Comparison of ENCODE assay signal across 8 cellular contexts in genomic region chr7:91263359-91264082, GRCh38. TPM values are rescaled to one million over a fixed set of nuclear protein-coding genes. Genes with fewer than 3 reads are reported as not detected.
A peak's percentile ranks its signal among the peaks of the same experiment; 100 is the strongest.
DNase-seq lines count a peak whose midpoint lies in the region; ATAC-seq and TF ChIP-seq lines count a peak whose summit lies in the region.

No MANE protein-coding gene starts in this region.

- no peak overlapping the region for H2BK5ac ChIP-seq in trophoblast cell (ENCODE audit: low read depth, low read length, poor library complexity)

- peak overlapping the region; percentile 71 for H4K8ac ChIP-seq in trophoblast cell (ENCODE audit: low read depth, low read length)

- peak overlapping the region; percentile 76 for H3K4me3 Mint-ChIP-seq in activated CD4-positive, alpha-beta memory T cell treated with anti-CD3 and anti-CD28 coated beads, Interleukin-2, amount 10 ng/mL, durations not matched to agents 7 days and 5 days

- peak overlapping the region; percentile 57 to 98 (median 96) for H3K27ac ChIP-seq in heart right ventricle
- no peak overlapping the region for H3K27ac ChIP-seq in trophoblast cell (ENCODE audit: low read depth, low read length)

- no peaks in the 10 kb centered on the region for H3K9me3 Mint-ChIP-seq in activated CD4-positive, alpha-beta memory T cell treated with anti-CD3 and anti-CD28 coated beads, Interleukin-2, amount 10 ng/mL, durations not matched to agents 7 days and 5 days

- H3K27ac Mint-ChIP-seq in activated CD4-positive, alpha-beta memory T cell treated with anti-CD3 and anti-CD28 coated beads, Interleukin-2, amount 10 ng/mL, durations not matched to agents 7 days and 5 days: no peak overlapping the region

- no peak overlapping the region for H3K23ac ChIP-seq in trophoblast cell (ENCODE audit: low read length)

- TF ChIP-seq CTCF in GM12864 (IDR thresholded peaks at IDR 0.05; ENCODE audit: low read depth, low read length, missing control alignments) (no peak), heart right ventricle (IDR thresholded peaks at IDR 0.05) (peak in 1 of 9 donors; percentile 9)

- H3K36me3 ChIP-seq in heart right ventricle (no peaks in the 10 kb centered on the region), trophoblast cell (ENCODE audit: control insufficient read depth in 1 of 2, insufficient read depth in 2 of 2, low read length in 2 of 2) (no peaks in the 10 kb centered on the region)

- H3K27me3 ChIP-seq in heart right ventricle: peaks cover 0 to 26% (median 0%) of the 10 kb centered on the region in 7 donors
- H3K27me3 ChIP-seq in trophoblast cell (ENCODE audit: insufficient read depth, low read length): peaks cover 21% of the 10 kb centered on the region

- no peak overlapping the region for H4K12ac ChIP-seq in trophoblast cell (ENCODE audit: low read depth, low read length)

- H3K4me2 ChIP-seq in trophoblast cell (ENCODE audit: low read length): peak overlapping the region; percentile 83

- H2AFZ ChIP-seq in trophoblast cell (ENCODE audit: insufficient read depth, low read length, poor library complexity): peak overlapping the region; percentile 52

- H3K14ac ChIP-seq in trophoblast cell (ENCODE audit: low read length): no peak overlapping the region

- peak in 4 of 8 donors; percentile 33 to 53 (median 46) for ATAC-seq in heart right ventricle

- peaks cover 3 to 42% (median 26%) of the 10 kb centered on the region in 9 donors for H3K4me1 ChIP-seq in heart right ventricle
- peaks cover 17 to 23% of the 10 kb centered on the region in 2 experiments for H3K4me1 ChIP-seq in trophoblast cell (ENCODE audit: control insufficient read depth in 1 of 2, insufficient read depth in 2 of 2, low read length in 2 of 2)

- peaks cover 5% of the 10 kb centered on the region for H3K79me1 ChIP-seq in trophoblast cell (ENCODE audit: low read length)

- H2AK5ac ChIP-seq in trophoblast cell (ENCODE audit: low read length): no peak overlapping the region

- no peak overlapping the region for H2BK12ac ChIP-seq in trophoblast cell (ENCODE audit: low read length)

- H3K27me3 Mint-ChIP-seq in activated CD4-positive, alpha-beta memory T cell treated with anti-CD3 and anti-CD28 coated beads, Interleukin-2, amount 10 ng/mL, durations not matched to agents 7 days and 5 days: peaks cover 56% of the 10 kb centered on the region

- H3K79me2 ChIP-seq in trophoblast cell (ENCODE audit: control insufficient read depth, insufficient read depth, low read length, poor library complexity): peaks cover 2% of the 10 kb centered on the region

- POLR2A ChIA-PET in activated CD4-positive, alpha-beta memory T cell treated with anti-CD3 and anti-CD28 coated beads, Interleukin-2, amount 10 ng/mL, durations not matched to agents 7 days and 5 days (lab: Charles Lee): no interaction called here

- H3K36me3 Mint-ChIP-seq in activated CD4-positive, alpha-beta memory T cell treated with anti-CD3 and anti-CD28 coated beads, Interleukin-2, amount 10 ng/mL, durations not matched to agents 7 days and 5 days (ENCODE audit: low read depth): no peaks in the 10 kb centered on the region

- peaks cover 8% of the 10 kb centered on the region for H3K4me1 Mint-ChIP-seq in activated CD4-positive, alpha-beta memory T cell treated with anti-CD3 and anti-CD28 coated beads, Interleukin-2, amount 10 ng/mL, durations not matched to agents 7 days and 5 days

- no peak overlapping the region for H3K9ac ChIP-seq in trophoblast cell (ENCODE audit: low read length)

- intact Hi-C loops in heart right ventricle (cut with DNase I): loop anchor here (2.0 to 10.0 kb wide), 9 partner anchors 81 to 521 kb away; no protein-coding TSS in a partner anchor

- CTCF ChIA-PET in activated CD4-positive, alpha-beta memory T cell treated with anti-CD3 and anti-CD28 coated beads, Interleukin-2, amount 10 ng/mL, durations not matched to agents 7 days and 5 days (lab: Charles Lee): interaction anchor here (0.7 kb wide), 1 partner anchor 28 kb away, joined by 3 read pairs; no protein-coding TSS in a partner anchor

- no peaks in the 10 kb centered on the region for H3K9me3 ChIP-seq in heart right ventricle
- H3K9me3 ChIP-seq in trophoblast cell (ENCODE audit: insufficient read depth, low read depth, low read length): peaks cover 11% of the 10 kb centered on the region

- H2BK120ac ChIP-seq in trophoblast cell (ENCODE audit: insufficient read depth, low read length, poor library complexity): no peak overlapping the region

- H3K4me3 ChIP-seq in GM12864 (ENCODE audit: low read depth, low read length): peak overlapping the region; percentile 86
- peak overlapping the region; percentile 73 to 93 (median 84) for H3K4me3 ChIP-seq in heart right ventricle
- no peak overlapping the region for H3K4me3 ChIP-seq in trophoblast cell (ENCODE audit: low read depth, low read length)

- 0 to 1% methylated on average over 34 of the region's 34 CpGs for WGBS in heart right ventricle, 2 donors
- WGBS in trophoblast cell (ENCODE audit: extremely low coverage, insufficient coverage, insufficient read length): no CpG with 5 or more reads among the region's 34 CpGs

- DNase-seq in GM12864 (ENCODE audit: low read depth) (no peak), NCI-H1092 (lab: John Stamatoyannopoulos, UW) (peak; percentile 72), heart right ventricle (peak; percentile 43 to 59), trophoblast cell (peak in 1 of 2 donors; percentile 32), NCI-H1436 (lab: John Stamatoyannopoulos, UW) (no peak)
- DNase-seq in activated CD4-positive, alpha-beta memory T cell treated with anti-CD3 and anti-CD28 coated beads, Interleukin-2, amount 10 ng/mL, durations not matched to agents 7 days and 5 days: no peak
- no peak for DNase-seq in NK-92 treated with Interleukin-12 subunit alpha and Interleukin-12 subunit beta, amount 100 ng/mL, for 24 hours (lab: John Stamatoyannopoulos, UW)
- no peak for DNase-seq in activated CD8-positive, alpha-beta memory T cell treated with anti-CD3 and anti-CD28 coated beads, Interleukin-2, amount 50 U/mL, for 4 hours

- peak overlapping the region; percentile 37 for H4K91ac ChIP-seq in trophoblast cell (ENCODE audit: low read depth, low read length)

- no peak overlapping the region for H3K4ac ChIP-seq in trophoblast cell (ENCODE audit: low read depth, low read length)

- no peak overlapping the region for H3K18ac ChIP-seq in trophoblast cell (ENCODE audit: low read length)

RNA-seq across cellular contexts. Expression of gene FZD1, which starts 0.7 kb away (rescaled TPM):
- under 1 TPM; 0.08 TPM for total RNA-seq in activated CD4-positive, alpha-beta memory T cell treated with anti-CD3 and anti-CD28 coated beads, Interleukin-2, amount 10 ng/mL, durations not matched to agents 7 days and 5 days
- total RNA-seq in heart right ventricle: 10 to 100 TPM in 9 of 10 donors, 1 to 10 TPM in 1; 4.1 to 36.0 (median 17.5) TPM
- 1 to 10 TPM; 3.8 to 5.7 TPM for polyA plus RNA-seq in heart right ventricle
- 3.5 and 3.6 TPM in 2 replicates for polyA plus RNA-seq in trophoblast cell (2013)

Comparison
In these comparisons a context has a peak if more than half of its experiments do, and no peak if none do; other contexts are left out.
1. DNase-seq: peak in NCI-H1092 (single experiment) and heart right ventricle (2 of 2); none in GM12864 (single experiment), activated CD4-positive, alpha-beta memory T cell treated with anti-CD3 and anti-CD28 coated beads, Interleukin-2, amount 10 ng/mL, durations not matched to agents 7 days and 5 days (single experiment), NK-92 treated with Interleukin-12 subunit alpha and Interleukin-12 subunit beta, amount 100 ng/mL, for 24 hours (single experiment), NCI-H1436 (single experiment) and activated CD8-positive, alpha-beta memory T cell treated with anti-CD3 and anti-CD28 coated beads, Interleukin-2, amount 50 U/mL, for 4 hours (single experiment).
2. RNA of gene FZD1, which starts 0.7 kb away (total RNA-seq): 4.1 to 36.0 TPM in heart right ventricle; 0.08 TPM in activated CD4-positive, alpha-beta memory T cell treated with anti-CD3 and anti-CD28 coated beads, Interleukin-2, amount 10 ng/mL, durations not matched to agents 7 days and 5 days; every median in the first group is over 4 times any median in the second.